8 cellular contexts compared by ENCODE assay signal in the genomic region with DNA sequence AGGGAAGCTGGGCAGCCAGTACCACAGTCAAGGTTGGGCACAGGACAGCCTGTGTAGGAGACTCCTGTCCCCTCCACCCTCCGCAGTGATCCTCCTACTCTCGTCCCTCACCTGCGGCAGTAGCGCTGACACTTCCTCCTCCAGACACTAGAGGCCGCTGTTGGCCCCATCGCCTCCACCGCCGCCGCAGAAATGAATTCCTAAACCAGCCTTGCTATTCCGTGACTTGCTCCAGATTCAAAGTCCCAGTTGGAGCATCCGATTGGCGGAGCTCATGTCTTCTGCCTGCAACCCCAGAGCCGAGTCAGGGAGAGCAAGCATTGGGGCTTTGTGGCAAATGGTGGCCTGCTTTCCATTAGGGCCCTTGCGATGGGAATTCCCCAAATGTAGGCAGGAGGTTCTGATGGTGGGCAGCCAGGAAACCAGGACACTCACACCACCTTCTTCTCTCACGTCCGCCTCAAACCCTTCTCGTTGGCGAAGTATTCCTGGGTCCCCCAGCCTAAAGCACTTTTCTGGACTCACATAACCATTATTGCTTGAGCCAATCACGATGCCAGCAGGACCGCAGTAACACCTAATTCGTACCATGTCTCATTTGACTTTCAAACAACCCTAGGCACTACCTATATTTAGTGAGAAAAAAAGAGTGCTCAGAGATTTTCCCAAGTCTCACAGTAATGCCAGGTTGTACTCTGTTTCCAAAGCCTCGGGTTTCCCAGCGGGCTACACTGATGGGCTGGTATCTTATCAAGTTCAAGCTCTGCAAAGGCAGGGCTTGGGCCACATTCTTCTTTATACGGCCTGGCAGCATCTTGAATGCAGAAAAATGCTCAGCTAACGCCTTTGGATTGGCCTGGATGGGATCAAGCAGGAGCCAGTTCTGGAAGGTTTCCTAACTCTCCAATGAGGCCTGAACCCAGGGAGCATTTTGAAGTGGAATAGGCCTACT. TPM values are rescaled to one million over a fixed set of nuclear protein-coding genes. Genes with fewer than 3 reads are reported as not detected.
DNase-seq lines count a peak whose midpoint lies in the region; ATAC-seq and TF ChIP-seq lines count a peak whose summit lies in the region.

No MANE protein-coding gene starts in this region.

- no peaks in the 10 kb centered on the region for H3K27me3 ChIP-seq in lung (ENCODE audit: control insufficient read depth, insufficient read depth)

- 26% methylated on average over 25 of the region's 25 CpGs for WGBS in lung, 2 donors

- peak; percentile 67 for DNase-seq in NCI-H510A (lab: John Stamatoyannopoulos, UW)
- peak; percentile 80 to 86 for DNase-seq in activated CD4-positive, alpha-beta T cell treated with anti-CD3 and anti-CD28 coated beads, Interleukin-2, amount 50 U/mL, for 48 hours
- DNase-seq in ecto neural progenitor cell (ENCODE audit: low spot score), result peak; percentile 89
- peak; percentile 83 for DNase-seq in lung (ENCODE audit: low spot score)
- DNase-seq in stimulated activated CD4-positive, alpha-beta T cell treated with anti-CD3 and anti-CD28 coated beads, TNF-alpha, amount 100 ng/mL, for 48 hours (ENCODE audit: low read depth in 3 of 3), result peak; percentile 53 to 65 (median 63)

- peak overlapping the region; percentile 86 to 89 for H3K27ac ChIP-seq in lung (ENCODE audit: low read depth in 1 of 2, low read length in 1 of 2)

- peak; percentile 21 for TF ChIP-seq POLR2A in GM10847 (IDR thresholded peaks at IDR 0.05; ENCODE audit: extremely low read depth, insufficient read length)

- TF ChIP-seq CTCF in lung (IDR thresholded peaks at IDR 0.05; ENCODE audit: control extremely low read depth, extremely low read depth), result peak; percentile 91

- H3K9me3 ChIP-seq in lung (ENCODE audit: control insufficient read depth in 2 of 2, insufficient read depth in 1 of 2, low read length in 1 of 2), result no peaks in the 10 kb centered on the region

- H3K4me3 ChIP-seq in lung, result no peak overlapping the region

- peaks cover 8 to 9% of the 10 kb centered on the region in 2 donors for H3K4me1 ChIP-seq in lung (ENCODE audit: control insufficient read depth in 2 of 2, insufficient read depth in 2 of 2, low read length in 2 of 2)

- ATAC-seq in HG03196 (IDR thresholded peaks at IDR 0.05; ENCODE audit: unreplicated experiment) (peak; percentile 34), lung (ENCODE audit: insufficient read depth, low FRiP score) (peak; percentile 29), GM19463 (IDR thresholded peaks at IDR 0.05; ENCODE audit: unreplicated experiment) (no peak)

- H3K36me3 ChIP-seq in lung (ENCODE audit: control insufficient read depth in 2 of 2, insufficient read depth in 2 of 2, low read length in 2 of 2), result peaks cover 0 to 14% of the 10 kb centered on the region in 2 donors

RNA-seq across cellular contexts. Expression of a gene that starts 1.2 kb away (rescaled TPM):
- total RNA-seq in lung, result 10 to 100 TPM; 77.3 to 79.6 TPM
- polyA plus RNA-seq in lung, result 10 to 100 TPM; 63.7 to 73.4 TPM

RNA-seq across cellular contexts. Expression of a gene that starts 24.3 kb away (rescaled TPM):
- total RNA-seq in lung, result 10 to 100 TPM; 15.6 to 37.9 TPM
- 10 to 100 TPM; 48.1 to 82.1 TPM for polyA plus RNA-seq in lung

RNA-seq across cellular contexts. Expression of a gene that starts 24.9 kb away (rescaled TPM):
- total RNA-seq in lung, result 10 to 100 TPM in 1 of 2 donors, 1 to 10 TPM in 1; 5.7 to 20.3 TPM
- 10 to 100 TPM in 1 of 2 donors, 1 to 10 TPM in 1; 8.7 to 12.2 TPM for polyA plus RNA-seq in lung

RNA-seq across cellular contexts. Expression of a gene that starts 31.2 kb away (rescaled TPM):
- total RNA-seq in lung, result 1 to 10 TPM in 1 of 2 donors, under 1 TPM in 1; 0.21 to 2.6 TPM
- under 1 TPM; 0.11 to 0.22 TPM for polyA plus RNA-seq in lung

RNA-seq across cellular contexts. Expression of a gene that starts 32.7 kb away (rescaled TPM):
- 10 to 100 TPM; 16.2 to 25.7 TPM for total RNA-seq in lung
- 10 to 100 TPM; 25.2 to 50.5 TPM for polyA plus RNA-seq in lung
